ENCODE assay signal across 8 cellular contexts in genomic region chr3:120416868-120417267, GRCh38. TPM values are rescaled to one million over a fixed set of nuclear protein-coding genes. Genes with fewer than 3 reads are reported as not detected.
A peak's percentile ranks its signal among the peaks of the same experiment; 100 is the strongest.
DNase-seq lines count a peak whose midpoint lies in the region; ATAC-seq and TF ChIP-seq lines count a peak whose summit lies in the region.

No MANE protein-coding gene starts in this region.

- H3K23me2 ChIP-seq in H9 (ENCODE audit: insufficient read length, low read depth, low read length, poor library complexity, severe bottlenecking), result no peaks in the 10 kb centered on the region

- H3T11ph ChIP-seq in H9 (ENCODE audit: low read length), result no peak overlapping the region

- H2BK5ac ChIP-seq in H9 (ENCODE audit: insufficient read length, low read length), result peak overlapping the region; percentile 27

- H3K4me3 ChIP-seq in left ventricle myocardium inferior, result peak overlapping the region; percentile 52

- ATAC-seq in GM18505 (IDR thresholded peaks at IDR 0.05; ENCODE audit: unreplicated experiment), result peak; percentile 22

- no peak overlapping the region for H2BK20ac ChIP-seq in H9 (ENCODE audit: low read depth, low read length, poor library complexity, severe bottlenecking)

- 0 out of 2 replicates have a peak overlapping the region, but pooled peaks have one; percentile 51 for H3K14ac ChIP-seq in H9 (ENCODE audit: insufficient read depth, low read length)

- TF ChIP-seq CTCF in H9 (conservative IDR thresholded peaks at IDR 0.05), result no peak
- TF ChIP-seq CTCF in RWPE1 (conservative IDR thresholded peaks at IDR 0.05; ENCODE audit: low read depth), result no peak
- no peak for TF ChIP-seq CTCF in left ventricle myocardium inferior (IDR thresholded peaks at IDR 0.05; ENCODE audit: borderline replicate concordance)

- peaks cover 0 to 5% of the 10 kb centered on the region in 2 experiments; a peak in 3 of 5 replicates for H3K9me3 Mint-ChIP-seq in H9

- no peak overlapping the region for H3K4me2 ChIP-seq in H9 (ENCODE audit: insufficient read depth, insufficient read length, low read length)

- WGBS in H9 (ENCODE audit: extremely low coverage, insufficient read length, low lambda C conversion rate), result no CpG with 5 or more reads among the region's 2 CpGs

- peak overlapping the region; percentile 9 for H4K5ac ChIP-seq in H9 (ENCODE audit: insufficient read length, low read depth, low read length)

- no peaks in the 10 kb centered on the region; the same call in 1 of the 2 replicates for H3K79me2 ChIP-seq in H9 (ENCODE audit: insufficient read depth, low read length)

- DNase-seq in H9, result no peak
- no peak for DNase-seq in RWPE1 (ENCODE audit: low spot score)
- no peak for DNase-seq in left ventricle myocardium inferior
- DNase-seq in substantia nigra (lab: John Stamatoyannopoulos, UW), result peak in 9 of 49 donors; percentile 23 to 68 (median 39)
- DNase-seq in NCI-H1417 treated with DMSO at 0.1 percent for 48 hours (lab: John Stamatoyannopoulos, UW), result no peak
- DNase-seq in NCI-H2029 treated with DMSO at 0.1 percent for 48 hours (lab: John Stamatoyannopoulos, UW), result no peak
- DNase-seq in NCI-H526 (lab: John Stamatoyannopoulos, UW), result no peak

- no peak overlapping the region for H3K23ac ChIP-seq in H9 (ENCODE audit: insufficient read length, low read depth, low read length)

- H3K4me3 Mint-ChIP-seq in H9, result no peak overlapping the region

- H3K27me3 ChIP-seq in H9 (ENCODE audit: insufficient read depth, low read length), result no peaks in the 10 kb centered on the region
- no peaks in the 10 kb centered on the region for H3K27me3 ChIP-seq in left ventricle myocardium inferior (ENCODE audit: low read depth)

- no peaks in the 10 kb centered on the region for H3K79me1 ChIP-seq in H9 (ENCODE audit: insufficient read depth, low read depth, low read length, poor library complexity, severe bottlenecking)

- no peak overlapping the region for H2AFZ ChIP-seq in H9 (ENCODE audit: low read length)

- H3K9me3 ChIP-seq in H9 (ENCODE audit: control insufficient read depth, low read depth, low read length) (no peaks in the 10 kb centered on the region), left ventricle myocardium inferior (replicated peaks) (no peaks in the 10 kb centered on the region)

- H4K20me1 ChIP-seq in H9 (ENCODE audit: control insufficient read depth, insufficient read depth, insufficient read length), result no peaks in the 10 kb centered on the region

- peaks cover 35 to 37% of the 10 kb centered on the region in 2 experiments for H3K4me1 Mint-ChIP-seq in H9

- no peak overlapping the region for H4K91ac ChIP-seq in H9 (ENCODE audit: insufficient read length, low read depth, low read length)

- H3K36me3 ChIP-seq in left ventricle myocardium inferior, result peaks cover 18% of the 10 kb centered on the region

- H3K18ac ChIP-seq in H9 (ENCODE audit: insufficient read length, low read depth, low read length), result peak overlapping the region; percentile 76

- no peak overlapping the region for H3K56ac ChIP-seq in H9 (ENCODE audit: insufficient read length, low read depth, low read length)

- H3K4me1 ChIP-seq in H9 (ENCODE audit: insufficient read depth, low read length) (peaks cover 6% of the 10 kb centered on the region; the same call in 1 of the 2 replicates), left ventricle myocardium inferior (peaks cover 86% of the 10 kb centered on the region)

- no peak overlapping the region for H2BK120ac ChIP-seq in H9 (ENCODE audit: low read depth, low read length, poor library complexity, severe bottlenecking)

- intact Hi-C loops in left ventricle myocardium inferior (cut with micrococcal nuclease), result loop anchor here (5.0 to 10.0 kb wide), 2 partner anchors 170 to 378 kb away; no protein-coding TSS in a partner anchor

- H3K27ac Mint-ChIP-seq in H9, result peak overlapping the region in 2 of 3 experiments; percentile 17 to 86; a peak in 2 of 7 replicates

- no peaks in the 10 kb centered on the region for H3K27me3 Mint-ChIP-seq in H9 (ENCODE audit: low read depth)

- POLR2A ChIA-PET in RWPE1 (lab: Yijun Ruan, JAX; ENCODE audit: low non-redundant PET), result interaction anchor here (0.7 kb wide), 1 partner anchor 172 kb away, joined by 3 read pairs; no protein-coding TSS in a partner anchor

- H2AK5ac ChIP-seq in H9 (ENCODE audit: insufficient read length, low read length), result no peak overlapping the region

- no peak overlapping the region for H2BK15ac ChIP-seq in H9 (ENCODE audit: low read depth, low read length)

- peaks cover 21 to 41% (median 41%) of the 10 kb centered on the region in 3 experiments for H3K36me3 Mint-ChIP-seq in H9 (ENCODE audit: insufficient read depth in 1 of 3, low read depth in 3 of 3)

- H3K9ac ChIP-seq in H9 (ENCODE audit: extremely low read depth, insufficient read length, low read length), result no peak overlapping the region

- H3K27ac ChIP-seq in H9 (ENCODE audit: insufficient read length, low read depth, low read length) (no peak overlapping the region), RWPE1 (peak overlapping the region; percentile 57), left ventricle myocardium inferior (replicated peaks) (peak overlapping the region; percentile 90), substantia nigra (ENCODE audit: low read depth, low read length, poor library complexity, severe bottlenecking) (peak overlapping the region; percentile 66)

- H3K4ac ChIP-seq in H9 (ENCODE audit: low read depth, low read length), result no peak overlapping the region

- CTCF ChIA-PET in RWPE1 (lab: Yijun Ruan, JAX), result interaction anchor here (0.5 to 5.0 kb wide), 14 partner anchors 11 to 727 kb away, joined by 3 to 54 read pairs (median 6); partner anchors contain the start of gene LRRC58

- H4K8ac ChIP-seq in H9 (replicated peaks; ENCODE audit: insufficient read length, low read depth, low read length), result no peak overlapping the region

- H2BK12ac ChIP-seq in H9 (ENCODE audit: insufficient read length, low read depth, low read length), result no peak overlapping the region

- TF ChIP-seq POLR2A in GM18505 (IDR thresholded peaks at IDR 0.05; ENCODE audit: borderline replicate concordance, extremely low read depth, insufficient read depth, insufficient read length), result no peak

RNA-seq across cellular contexts. Expression of gene FSTL1, which starts 33.9 kb away (rescaled TPM):
- total RNA-seq in H9 (2021), result 305 and 326 TPM in 2 replicates
- 243 TPM for total RNA-seq in left ventricle myocardium inferior
